Comparison of ENCODE assay signal across 9 cellular contexts in genomic region chr19:48486706-48487105, GRCh38. TPM values are rescaled to one million over a fixed set of nuclear protein-coding genes. Genes with fewer than 3 reads are reported as not detected.
A peak's percentile ranks its signal among the peaks of the same experiment; 100 is the strongest.
DNase-seq lines count a peak whose midpoint lies in the region; ATAC-seq, FAIRE-seq and TF ChIP-seq lines count a peak whose summit lies in the region.
"Not testable (repeated sequence)": the region's sequence is repeated elsewhere in the genome, so short reads cannot be mapped to it uniquely, and the experiment has no call there.
"Had no signal": no experiment of that assay in that cellular context is flagged by ENCODE, and none has a peak within 500 bp of the region (broad histone marks: within the 10 kb centered on the region; RNA-seq: fewer than 3 reads in every experiment).

No MANE protein-coding gene starts in this region.

- H3K27me3 Mint-ChIP-seq in neural crest cell (ENCODE audit: low read depth), result peaks cover 63% of the 10 kb centered on the region

- H3K27ac Mint-ChIP-seq in neural crest cell (ENCODE audit: unreplicated experiment), result not testable (repeated sequence)

- RAD21 ChIA-PET in HCT116 (lab: Charles Lee; ENCODE audit: low non-redundant PET in 1 of 2, low total read pairs in 2 of 2, uncharacterized antibody in 2 of 2, unreplicated experiment in 2 of 2), result interaction anchor here in 1 of 2 experiments (1.3 kb wide), 1 partner anchor 16 kb away, joined by 5 read pairs; no protein-coding TSS in a partner anchor

- peaks cover 33% of the 10 kb centered on the region for H3K4me1 Mint-ChIP-seq in neural crest cell

- not testable (repeated sequence) for H3K4me3 ChIP-seq in A549; Panc1 (ENCODE audit: low read depth in 2 of 2, low read length in 2 of 2); K562; epithelial cell of esophagus (ENCODE audit: low read length)
- peak overlapping the region in 1 of 2 experiments; percentile 48; a peak in 2 of 4 replicates for H3K4me3 ChIP-seq in HCT116 (replicated peaks in 1 of 2; ENCODE audit: low read depth in 1 of 2, low read length in 2 of 2)

- H4K20me1 ChIP-seq in HCT116 (ENCODE audit: insufficient read depth); K562 (replicated peaks; ENCODE audit: control insufficient read depth, insufficient read depth, low read length): not testable (repeated sequence)

- H3K27me3 ChIP-seq in HCT116 (ENCODE audit: insufficient read depth, low read length); Panc1 (ENCODE audit: control insufficient read depth, insufficient read depth, low read length); K562 (ENCODE audit: control insufficient read depth in 2 of 2, insufficient read depth in 2 of 2, low read length in 2 of 2): not testable (repeated sequence)

- TF ChIP-seq EP300 in A549 (IDR thresholded peaks at IDR 0.05), result 0 out of 5 replicates have a peak, but pooled peaks have one; percentile 12 to 22
- not testable (repeated sequence) for TF ChIP-seq EP300 in K562 (IDR thresholded peaks at IDR 0.05; ENCODE audit: low read length)

- in situ Hi-C loops in Panc1 (cut with HindIII; ENCODE audit: low pct_unique_long_range_greater_than_20kb, low sequenced_read_pairs); K562 (cut with MboI): not testable (repeated sequence)

- H3K9me2 ChIP-seq in HCT116 (ENCODE audit: insufficient read depth), result not testable (repeated sequence)

- not testable (repeated sequence) for H3K9me3 Mint-ChIP-seq in neural crest cell

- H3K36me3 Mint-ChIP-seq in neural crest cell (ENCODE audit: low read depth), result peaks cover 11% of the 10 kb centered on the region

- peak in 1 of 2 experiments; percentile 65 for DNase-seq in A549 (ENCODE audit: low read depth in 1 of 2, low spot score in 1 of 2)
- DNase-seq in HCT116 (ENCODE audit: low read depth, low spot score); Panc1 (ENCODE audit: low read depth, low spot score); K562 (ENCODE audit: extremely low read depth in 1 of 4, low spot score in 3 of 4); neural crest cell (ENCODE audit: low read depth, low spot score): not testable (repeated sequence)
- DNase-seq in epithelial cell of esophagus (ENCODE audit: low read depth), result peak; percentile 61
- peak; percentile 13 for DNase-seq in Right ventricle myocardium inferior (ENCODE audit: missing footprints)

- intact Hi-C loops in HCT116 (cut with micrococcal nuclease); Panc1 (cut with micrococcal nuclease; ENCODE audit: unreplicated experiment); K562 (cut with micrococcal nuclease): not testable (repeated sequence)
- intact Hi-C loops in Right ventricle myocardium inferior (cut with DNase I), result loop anchor here (10.0 kb wide), 2 partner anchors 162 to 222 kb away; partner anchors contain the start of gene EMP3

- POLR2A ChIA-PET in A549 (lab: Yijun Ruan, JAX) (interaction anchor here (1.3 to 2.5 kb wide), 2 partner anchors 11 to 122 kb away, joined by 3 to 12 read pairs; no protein-coding TSS in a partner anchor), HCT116 (lab: Charles Lee) (interaction anchor here (1.3 kb wide), 1 partner anchor 102 kb away, joined by 3 read pairs; no protein-coding TSS in a partner anchor), K562 (lab: Yijun Ruan, JAX) (interaction anchor here (0.7 kb wide), 1 partner anchor 146 kb away, joined by 3 read pairs; no protein-coding TSS in a partner anchor)
- POLR2A ChIA-PET in Panc1 (lab: Charles Lee), result not testable (repeated sequence)

- peak overlapping the region; percentile 97 for H3K9ac ChIP-seq in HCT116 (ENCODE audit: low read length)
- not testable (repeated sequence) for H3K9ac ChIP-seq in K562 (ENCODE audit: insufficient read depth in 1 of 2, low read depth in 2 of 2, low read length in 2 of 2)

- H2AFZ ChIP-seq in HCT116 (ENCODE audit: low read depth, low read length, poor library complexity, severe bottlenecking); K562 (ENCODE audit: low read depth, low read length): not testable (repeated sequence)

- not testable (repeated sequence) for BruUV-seq in HCT116 (replicated peaks; lab: Mats Ljungman, UMichigan); Panc1 (replicated peaks; lab: Mats Ljungman, UMichigan); K562 (replicated peaks; lab: Mats Ljungman, UMichigan)

- H3K36me3 ChIP-seq in HCT116 (ENCODE audit: control insufficient read depth in 1 of 2, insufficient read depth in 2 of 2, low read length in 2 of 2); Panc1 (ENCODE audit: control insufficient read depth, insufficient read depth, low read length); K562 (ENCODE audit: control insufficient read depth, insufficient read depth, low read length): not testable (repeated sequence)

- peaks cover 30% of the 10 kb centered on the region for H3K79me2 ChIP-seq in HCT116 (ENCODE audit: insufficient read depth, low read length)
- H3K79me2 ChIP-seq in K562 (ENCODE audit: control insufficient read depth, insufficient read depth, low read length), result not testable (repeated sequence)

- not testable (repeated sequence) for TF ChIP-seq RAD21 in A549 (conservative IDR thresholded peaks at IDR 0.05 in 1 of 2, IDR thresholded peaks at IDR 0.05 in 1 of 2); HCT116 (IDR thresholded peaks at IDR 0.05; ENCODE audit: low read depth); K562 (CRISPR knock-in tag; conservative IDR thresholded peaks at IDR 0.05 in 1 of 2, IDR thresholded peaks at IDR 0.05 in 1 of 2)

- 25% methylated on average over 10 of the region's 10 CpGs for WGBS in A549 (ENCODE audit: missing lambda C conversion rate)
- 79% methylated on average over 6 of the region's 10 CpGs for WGBS in K562 (ENCODE audit: insufficient coverage, low coverage, missing lambda C conversion rate)

- H3K9me1 ChIP-seq in K562 (ENCODE audit: control insufficient read depth, insufficient read depth, low read length), result not testable (repeated sequence)

- H3K4me3 Mint-ChIP-seq in neural crest cell, result peak overlapping the region; percentile 56

- peak overlapping the region; percentile 86 for H3K4me2 ChIP-seq in A549
- peak overlapping the region; percentile 100 for H3K4me2 ChIP-seq in HCT116 (ENCODE audit: low read length)
- not testable (repeated sequence) for H3K4me2 ChIP-seq in K562 (ENCODE audit: insufficient read depth, low read length)

- not testable (repeated sequence) for ATAC-seq in A549, HCT116, Panc1, K562, Right ventricle myocardium inferior

- CTCF ChIA-PET in A549 (lab: Yijun Ruan, JAX) (interaction anchor here (0.6 to 9.5 kb wide), 11 partner anchors 9 to 154 kb away, joined by 3 to 268 read pairs (median 13); partner anchors contain the start of genes GRWD1 and SPACA4), HCT116 (lab: Charles Lee) (interaction anchor here (0.7 to 1.2 kb wide), 3 partner anchors 153 to 209 kb away, joined by 3 read pairs; partner anchors contain the start of gene FUT2), Panc1 (lab: Charles Lee) (interaction anchor here (0.6 kb wide), 2 partner anchors 19 to 50 kb away, joined by 3 to 5 read pairs; no protein-coding TSS in a partner anchor)
- CTCF ChIA-PET in K562 (lab: Yijun Ruan, JAX; ENCODE audit: low intra/inter-chr PET ratio), result not testable (repeated sequence)

- peak overlapping the region; percentile 91 to 94 for H3K27ac ChIP-seq in A549
- peak overlapping the region; percentile 97 for H3K27ac ChIP-seq in HCT116 (ENCODE audit: low read depth, low read length)
- 0 out of 2 replicates have a peak overlapping the region, but pooled peaks have one; percentile 44 for H3K27ac ChIP-seq in Panc1 (ENCODE audit: low read length)
- H3K27ac ChIP-seq in K562 (ENCODE audit: extremely low read depth, low read depth, low read length), result not testable (repeated sequence)

- TF ChIP-seq POLR2A in A549 (IDR thresholded peaks at IDR 0.05; ENCODE audit: low read length); HCT116 (IDR thresholded peaks at IDR 0.05; ENCODE audit: borderline replicate concordance, extremely low read depth, insufficient read depth, insufficient read length); K562 (conservative IDR thresholded peaks at IDR 0.05): not testable (repeated sequence)

- TF ChIP-seq CTCF in A549 (IDR thresholded peaks at IDR 0.05); HCT116 (IDR thresholded peaks at IDR 0.05 in 2 of 3, conservative IDR thresholded peaks at IDR 0.05 in 1 of 3; ENCODE audit: borderline replicate concordance in 1 of 3, insufficient read depth in 1 of 3, low read depth in 2 of 3, low read length in 2 of 3); Panc1 (IDR thresholded peaks at IDR 0.05); K562 (IDR thresholded peaks at IDR 0.05 in 2 of 3, conservative IDR thresholded peaks at IDR 0.05 in 1 of 3; ENCODE audit: insufficient read depth in 2 of 3, low read depth in 1 of 3, low read length in 3 of 3); epithelial cell of esophagus (IDR thresholded peaks at IDR 0.05; ENCODE audit: insufficient read depth, low read depth, low read length, missing control alignments); neural crest cell (conservative IDR thresholded peaks at IDR 0.05): not testable (repeated sequence)

- H3K4me1 ChIP-seq in A549, result peaks cover 77% of the 10 kb centered on the region
- H3K4me1 ChIP-seq in HCT116 (ENCODE audit: control insufficient read depth in 1 of 2, insufficient read depth in 2 of 2, low read length in 2 of 2), result peaks cover 47 to 81% of the 10 kb centered on the region in 2 experiments
- H3K4me1 ChIP-seq in Panc1 (ENCODE audit: control insufficient read depth, insufficient read depth, low read length), result peaks cover 35% of the 10 kb centered on the region
- H3K4me1 ChIP-seq in K562 (replicated peaks in 1 of 2; ENCODE audit: control insufficient read depth in 2 of 2, insufficient read depth in 2 of 2, low read length in 2 of 2), result peaks cover 17 to 27% of the 10 kb centered on the region in 2 experiments

- not testable (repeated sequence) for FAIRE-seq in A549 (lab: Jason Lieb, UNC); K562 (lab: Jason Lieb, UNC)

- not testable (repeated sequence) for H3K9me3 ChIP-seq in A549; HCT116 (ENCODE audit: control insufficient read depth in 1 of 2, insufficient read depth in 1 of 2, low read depth in 1 of 2, low read length in 2 of 2); Panc1 (ENCODE audit: control insufficient read depth, insufficient read depth, low read depth, low read length); K562 (replicated peaks; ENCODE audit: control insufficient read depth, insufficient read depth, low read depth, low read length)

RNA-seq across cellular contexts. Expression of gene CYTH2, which starts 17.5 kb away (rescaled TPM):
- polyA plus RNA-seq in A549 (2011; rRNA removed) (33.4 and 36.9 TPM in 2 replicates), A549 (2017; fragmentation: RNase III; extraction: RNeasy Plus Mini Kit Qiagen cat#74134 plus additional on column Dnase treatment) (42.3 to 55.4 TPM (median 50.5 TPM) in 3 replicates), K562 (2011; rRNA removed) (23.8 and 34.3 TPM in 2 replicates), K562 (2014; fragmentation: Illumina TruSeq; extraction: Trizol) (31.5 and 33.7 TPM in 2 replicates), K562 (2014; fragmentation: Nextera tagmentation; extraction: Ambion mirVana) (1 to 10 TPM; 1.8 to 4.0 TPM), K562 (2014; rRNA removed) (38.1 and 45.2 TPM in 2 replicates)
- polyA plus RNA-seq in A549 (2012; cell fraction: cytosol; rRNA removed), result 48.4 and 61.1 TPM in 2 replicates
- 158 and 205 TPM in 2 replicates for polyA plus RNA-seq in A549 (2012; cell fraction: nucleus; rRNA removed)
- polyA minus RNA-seq in A549 (2011; rRNA and poly(A)+ RNA removed), result 49.4 and 52.6 TPM in 2 replicates
- total RNA-seq in HCT116 (2021; ENCODE audit: unreplicated experiment) (75.3 TPM), Panc1 (2021; ENCODE audit: unreplicated experiment) (53.4 TPM), K562 (2014; rRNA removed) (31.8 and 34.9 TPM in 2 replicates), K562 (2014; rRNA removed; fragmentation: Illumina TruSeq; extraction: Trizol) (14.7 and 15.9 TPM in 2 replicates), K562 (2015; rRNA removed; fragmentation: Illumina TruSeq; extraction: Trizol) (19.3 and 20.3 TPM in 2 replicates), K562 (2021) (37.8 and 43.8 TPM in 2 replicates), Right ventricle myocardium inferior (30.7 TPM), neural crest cell (172 and 196 TPM in 2 replicates)
- 49.9 and 58.4 TPM in 2 replicates for polyA plus RNA-seq in HCT116 (2012)
- polyA plus RNA-seq in Panc1 (2012; ENCODE audit: insufficient read length), result 47.4 TPM
- 79.5 and 196 TPM in 2 replicates for total RNA-seq in K562 (2011; cell fraction: chromatin; rRNA removed; ENCODE audit: low replicate concordance)
- total RNA-seq in K562 (2011; cell fraction: nucleolus; rRNA removed), result 87.7 and 88.8 TPM in 2 replicates
- 87.0 and 108 TPM in 2 replicates for total RNA-seq in K562 (2011; cell fraction: nucleoplasm; rRNA removed)
- polyA plus RNA-seq in K562 (2011; cell fraction: cytosol; rRNA removed), result 28.3 and 30.8 TPM in 2 replicates
- polyA plus RNA-seq in K562 (2011; cell fraction: nucleus; rRNA removed), result 96.2 and 120 TPM in 2 replicates
- polyA plus RNA-seq in K562 (2012), result 34.7 and 66.7 TPM in 2 replicates
- 22.5 and 23.2 TPM in 2 replicates for polyA minus RNA-seq in K562 (2011; rRNA and poly(A)+ RNA removed)
- 13.0 and 20.7 TPM in 2 replicates for polyA minus RNA-seq in K562 (2011; cell fraction: cytosol; rRNA and poly(A)+ RNA removed)
- polyA minus RNA-seq in K562 (2011; cell fraction: nucleus; rRNA and poly(A)+ RNA removed), result 33.0 and 46.9 TPM in 2 replicates

RNA-seq across cellular contexts. Expression of gene LMTK3, which starts 24.9 kb away (rescaled TPM):
- polyA plus RNA-seq in A549 (2011; rRNA removed), result 0.62 and 0.95 TPM in 2 replicates
- 2.6 and 3.8 TPM in 2 replicates for polyA plus RNA-seq in A549 (2012; cell fraction: cytosol; rRNA removed)
- polyA plus RNA-seq in A549 (2012; cell fraction: nucleus; rRNA removed), result 9.6 and 11.7 TPM in 2 replicates
- 4.6 to 6.1 TPM (median 5.6 TPM) in 3 replicates for polyA plus RNA-seq in A549 (2017; fragmentation: RNase III; extraction: RNeasy Plus Mini Kit Qiagen cat#74134 plus additional on column Dnase treatment)
- 0.45 and 0.54 TPM in 2 replicates for polyA minus RNA-seq in A549 (2011; rRNA and poly(A)+ RNA removed)
- total RNA-seq in HCT116 (2021; ENCODE audit: unreplicated experiment), result 19.9 TPM
- 8.9 and 12.1 TPM in 2 replicates for polyA plus RNA-seq in HCT116 (2012)
- total RNA-seq in Panc1 (2021; ENCODE audit: unreplicated experiment), result 10.6 TPM
- polyA plus RNA-seq in Panc1 (2012; ENCODE audit: insufficient read length), result 16.9 TPM
- total RNA-seq in K562 (2011; cell fraction: chromatin; rRNA removed; ENCODE audit: low replicate concordance), result 1.5 and 3.5 TPM in 2 replicates
- 3.8 and 4.1 TPM in 2 replicates for total RNA-seq in K562 (2011; cell fraction: nucleolus; rRNA removed)
- 1.5 and 2.4 TPM in 2 replicates for total RNA-seq in K562 (2011; cell fraction: nucleoplasm; rRNA removed)
- 4.9 and 5.1 TPM in 2 replicates for total RNA-seq in K562 (2014; rRNA removed)
- total RNA-seq in K562 (2014; rRNA removed; fragmentation: Illumina TruSeq; extraction: Trizol), result 0.45 and 0.76 TPM in 2 replicates
- 2.0 and 2.5 TPM in 2 replicates for total RNA-seq in K562 (2015; rRNA removed; fragmentation: Illumina TruSeq; extraction: Trizol)
- total RNA-seq in K562 (2021), result 10.2 and 12.3 TPM in 2 replicates
- 0.35 and 0.66 TPM in 2 replicates for polyA plus RNA-seq in K562 (2011; rRNA removed)
- polyA plus RNA-seq in K562 (2011; cell fraction: cytosol; rRNA removed), result 0.53 and 1.7 TPM in 2 replicates
- polyA plus RNA-seq in K562 (2011; cell fraction: nucleus; rRNA removed), result 1.5 and 2.7 TPM in 2 replicates
- 3.7 and 4.7 TPM in 2 replicates for polyA plus RNA-seq in K562 (2012)
- 1.1 and 2.1 TPM in 2 replicates for polyA plus RNA-seq in K562 (2014; fragmentation: Illumina TruSeq; extraction: Trizol)
- not detected for polyA plus RNA-seq in K562 (2014; fragmentation: Nextera tagmentation; extraction: Ambion mirVana)
- polyA plus RNA-seq in K562 (2014; rRNA removed), result 2.8 and 3.3 TPM in 2 replicates
- polyA minus RNA-seq in K562 (2011; rRNA and poly(A)+ RNA removed), result 0.14 and 0.15 TPM in 2 replicates
- 2.3 and 3.2 TPM in 2 replicates for polyA minus RNA-seq in K562 (2011; cell fraction: cytosol; rRNA and poly(A)+ RNA removed)
- 1.1 and 1.2 TPM in 2 replicates for polyA minus RNA-seq in K562 (2011; cell fraction: nucleus; rRNA and poly(A)+ RNA removed)
- total RNA-seq in Right ventricle myocardium inferior, result 0.70 TPM
- 3.1 and 3.3 TPM in 2 replicates for total RNA-seq in neural crest cell
- total RNA-seq: A172 had no signal
- polyA plus RNA-seq: IgD-negative memory B cell had no signal

RNA-seq across cellular contexts. Expression of gene KCNJ14, which starts 31.3 kb away (rescaled TPM):
- polyA plus RNA-seq in A549 (2011; rRNA removed) (1.9 and 2.2 TPM in 2 replicates), A549 (2017; fragmentation: RNase III; extraction: RNeasy Plus Mini Kit Qiagen cat#74134 plus additional on column Dnase treatment) (1.3 to 1.4 TPM (median 1.3 TPM) in 3 replicates), K562 (2011; rRNA removed) (0.54 and 0.74 TPM in 2 replicates), K562 (2014; fragmentation: Illumina TruSeq; extraction: Trizol) (0.46 and 0.49 TPM in 2 replicates), K562 (2014; fragmentation: Nextera tagmentation; extraction: Ambion mirVana) (under 1 TPM; 0.15 to 0.38 TPM), K562 (2014; rRNA removed) (0.59 and 1.2 TPM in 2 replicates)
- polyA plus RNA-seq in A549 (2012; cell fraction: cytosol; rRNA removed), result 1.5 and 1.9 TPM in 2 replicates
- polyA plus RNA-seq in A549 (2012; cell fraction: nucleus; rRNA removed), result 12.5 and 14.5 TPM in 2 replicates
- polyA minus RNA-seq in A549 (2011; rRNA and poly(A)+ RNA removed), result 1.9 and 2.4 TPM in 2 replicates
- total RNA-seq in HCT116 (2021; ENCODE audit: unreplicated experiment) (2.5 TPM), Panc1 (2021; ENCODE audit: unreplicated experiment) (2.9 TPM), K562 (2014; rRNA removed) (0.18 and 0.41 TPM in 2 replicates), K562 (2014; rRNA removed; fragmentation: Illumina TruSeq; extraction: Trizol) (0.45 and 0.47 TPM in 2 replicates), K562 (2015; rRNA removed; fragmentation: Illumina TruSeq; extraction: Trizol) (0.76 and 0.94 TPM in 2 replicates), K562 (2021) (1.4 and 1.6 TPM in 2 replicates), Right ventricle myocardium inferior (0.19 TPM), neural crest cell (1.5 and 2.0 TPM in 2 replicates)
- 1.1 and 1.6 TPM in 2 replicates for polyA plus RNA-seq in HCT116 (2012)
- 0.82 TPM for polyA plus RNA-seq in Panc1 (2012; ENCODE audit: insufficient read length)
- total RNA-seq in K562 (2011; cell fraction: chromatin; rRNA removed; ENCODE audit: low replicate concordance), result 5.6 and 11.8 TPM in 2 replicates
- 6.8 and 8.0 TPM in 2 replicates for total RNA-seq in K562 (2011; cell fraction: nucleolus; rRNA removed)
- 6.1 and 6.6 TPM in 2 replicates for total RNA-seq in K562 (2011; cell fraction: nucleoplasm; rRNA removed)
- polyA plus RNA-seq in K562 (2011; cell fraction: cytosol; rRNA removed), result 0.37 and 0.38 TPM in 2 replicates
- 2.4 and 2.6 TPM in 2 replicates for polyA plus RNA-seq in K562 (2011; cell fraction: nucleus; rRNA removed)
- polyA plus RNA-seq in K562 (2012), result 0.52 and 0.83 TPM in 2 replicates
- 0.91 and 1.2 TPM in 2 replicates for polyA minus RNA-seq in K562 (2011; rRNA and poly(A)+ RNA removed)
- 1.0 and 1.3 TPM in 2 replicates for polyA minus RNA-seq in K562 (2011; cell fraction: cytosol; rRNA and poly(A)+ RNA removed)
- 0.89 and 1.3 TPM in 2 replicates for polyA minus RNA-seq in K562 (2011; cell fraction: nucleus; rRNA and poly(A)+ RNA removed)

RNA-seq across cellular contexts. Expression of gene GRWD1, which starts 40.9 kb away (rescaled TPM):
- polyA plus RNA-seq in A549 (2011; rRNA removed) (40.0 and 48.1 TPM in 2 replicates), A549 (2017; fragmentation: RNase III; extraction: RNeasy Plus Mini Kit Qiagen cat#74134 plus additional on column Dnase treatment) (82.1 to 87.0 TPM (median 84.2 TPM) in 3 replicates), K562 (2011; rRNA removed) (22.2 and 22.4 TPM in 2 replicates), K562 (2014; fragmentation: Illumina TruSeq; extraction: Trizol) (24.5 and 44.3 TPM in 2 replicates), K562 (2014; fragmentation: Nextera tagmentation; extraction: Ambion mirVana) (1 to 10 TPM; 1.5 to 2.6 TPM), K562 (2014; rRNA removed) (51.4 and 55.4 TPM in 2 replicates)
- 64.4 and 73.9 TPM in 2 replicates for polyA plus RNA-seq in A549 (2012; cell fraction: cytosol; rRNA removed)
- polyA plus RNA-seq in A549 (2012; cell fraction: nucleus; rRNA removed), result 93.3 and 105 TPM in 2 replicates
- 28.1 and 30.0 TPM in 2 replicates for polyA minus RNA-seq in A549 (2011; rRNA and poly(A)+ RNA removed)
- total RNA-seq in HCT116 (2021; ENCODE audit: unreplicated experiment) (64.8 TPM), Panc1 (2021; ENCODE audit: unreplicated experiment) (56.7 TPM), K562 (2014; rRNA removed) (44.0 and 48.7 TPM in 2 replicates), K562 (2014; rRNA removed; fragmentation: Illumina TruSeq; extraction: Trizol) (20.4 and 21.2 TPM in 2 replicates), K562 (2015; rRNA removed; fragmentation: Illumina TruSeq; extraction: Trizol) (47.2 and 50.6 TPM in 2 replicates), K562 (2021) (87.2 and 88.2 TPM in 2 replicates), Right ventricle myocardium inferior (17.7 TPM), neural crest cell (52.1 and 56.1 TPM in 2 replicates)
- polyA plus RNA-seq in HCT116 (2012), result 25.1 and 25.5 TPM in 2 replicates
- 41.4 TPM for polyA plus RNA-seq in Panc1 (2012; ENCODE audit: insufficient read length)
- 26.3 and 57.2 TPM in 2 replicates for total RNA-seq in K562 (2011; cell fraction: chromatin; rRNA removed; ENCODE audit: low replicate concordance)
- total RNA-seq in K562 (2011; cell fraction: nucleolus; rRNA removed), result 42.0 and 43.3 TPM in 2 replicates
- total RNA-seq in K562 (2011; cell fraction: nucleoplasm; rRNA removed), result 29.6 and 33.7 TPM in 2 replicates
- 20.0 and 52.3 TPM in 2 replicates for polyA plus RNA-seq in K562 (2011; cell fraction: cytosol; rRNA removed)
- 13.5 and 20.7 TPM in 2 replicates for polyA plus RNA-seq in K562 (2011; cell fraction: nucleus; rRNA removed)
- polyA plus RNA-seq in K562 (2012), result 26.6 and 47.2 TPM in 2 replicates
- 11.4 and 14.9 TPM in 2 replicates for polyA minus RNA-seq in K562 (2011; rRNA and poly(A)+ RNA removed)
- 25.1 and 33.2 TPM in 2 replicates for polyA minus RNA-seq in K562 (2011; cell fraction: cytosol; rRNA and poly(A)+ RNA removed)
- 12.3 and 17.1 TPM in 2 replicates for polyA minus RNA-seq in K562 (2011; cell fraction: nucleus; rRNA and poly(A)+ RNA removed)
